ENCODE assay signal across 18 cellular contexts in genomic region chr1:47323475-47324105, GRCh38. TPM values are rescaled to one million over a fixed set of nuclear protein-coding genes. Genes with fewer than 3 reads are reported as not detected.
A peak's percentile ranks its signal among the peaks of the same experiment; 100 is the strongest.
DNase-seq lines count a peak whose midpoint lies in the region; TF ChIP-seq lines count a peak whose summit lies in the region.
"Had no signal": no experiment of that assay in that cellular context is flagged by ENCODE, and none has a peak within 500 bp of the region (broad histone marks: within the 10 kb centered on the region; RNA-seq: fewer than 3 reads in every experiment).

No MANE protein-coding gene starts in this region.

- H3K79me2 ChIP-seq in Karpas-422 (ENCODE audit: low read length) = no peaks in the 10 kb centered on the region

- H3K9me3 Mint-ChIP-seq in progenitor cell of endocrine pancreas (ENCODE audit: low read depth) (no peaks in the 10 kb centered on the region), CD14-positive monocyte (peaks cover 0 to 7% (median 0%) of the 10 kb centered on the region in 7 donors)
- H3K9me3 Mint-ChIP-seq: natural killer cell had no signal

- H3K36me3 ChIP-seq in Karpas-422 (ENCODE audit: insufficient read depth, low read length) = no peaks in the 10 kb centered on the region
- no peaks in the 10 kb centered on the region for H3K36me3 ChIP-seq in SK-N-MC (ENCODE audit: insufficient read depth, low read length)
- H3K36me3 ChIP-seq: right lobe of liver had no signal

- H3K4me1 Mint-ChIP-seq in progenitor cell of endocrine pancreas (ENCODE audit: low read depth) = peaks cover 2% of the 10 kb centered on the region
- no peaks in the 10 kb centered on the region for H3K4me1 Mint-ChIP-seq in CD14-positive monocyte
- H3K4me1 Mint-ChIP-seq: natural killer cell had no signal

- no peak overlapping the region for H3K27ac Mint-ChIP-seq in progenitor cell of endocrine pancreas
- H3K27ac Mint-ChIP-seq in CD14-positive monocyte = no peak overlapping the region
- H3K27ac Mint-ChIP-seq: natural killer cell had no signal

- no peak overlapping the region for H3K4me3 ChIP-seq in Karpas-422 (ENCODE audit: low read length)
- H3K4me3 ChIP-seq in SK-N-MC = no peak overlapping the region
- H3K4me3 ChIP-seq: right lobe of liver had no signal

- H3K27me3 Mint-ChIP-seq in progenitor cell of endocrine pancreas (no peaks in the 10 kb centered on the region), CD14-positive monocyte (ENCODE audit: low read depth in 3 of 3) (peaks cover 0 to 2% (median 0%) of the 10 kb centered on the region in 3 donors)

- H3K9me2 ChIP-seq in Karpas-422 (replicated peaks; ENCODE audit: insufficient read depth, low read length) = no peaks in the 10 kb centered on the region

- TF ChIP-seq CTCF in 22Rv1 (IDR thresholded peaks at IDR 0.05) (no peak), progenitor cell of endocrine pancreas (IDR thresholded peaks at IDR 0.05; ENCODE audit: unreplicated experiment) (no peak), CD14-positive monocyte (IDR thresholded peaks at IDR 0.05) (no peak)

- no peak overlapping the region for H2AFZ ChIP-seq in Karpas-422 (ENCODE audit: low read length)

- intact Hi-C loops in CD14-positive monocyte (cut with micrococcal nuclease) = no loop called here

- no peak overlapping the region for H3K9ac ChIP-seq in Karpas-422 (ENCODE audit: low read length)
- H3K9ac ChIP-seq in SK-N-MC (ENCODE audit: insufficient read length) = no peak overlapping the region

- no peaks in the 10 kb centered on the region for H4K20me1 ChIP-seq in Karpas-422 (ENCODE audit: insufficient read depth, low read depth, low read length)

- DNase-seq in Karpas-422 (no peak), SK-N-MC (ENCODE audit: low read depth, low spot score) (no peak), kidney tubule cell (ENCODE audit: low spot score) (peak; percentile 74), progenitor cell of endocrine pancreas (ENCODE audit: low spot score, unreplicated experiment) (no peak), CD14-positive monocyte (ENCODE audit: low spot score) (no peak), RKO (ENCODE audit: low spot score) (no peak), DMS114 treated with DMSO at 0.1 percent for 48 hours (lab: John Stamatoyannopoulos, UW; ENCODE audit: unreplicated experiment) (no peak)
- DNase-seq: activated gamma-delta T cell treated with Interleukin-2 at 50 U/mL for 16 hours; COR-L47; GOT3; hypothalamus; KG1; natural killer cell; NCI-H1694 treated with DMSO at 0.1 percent for 48 hours; right lobe of liver; SHP77; stimulated activated CD4-positive, alpha-beta T cell treated with anti-CD3 and anti-CD28 coated beads, Interleukin-4, amount 100 ng/mL, for 1 hour had no signal

- H3K4me2 ChIP-seq in Karpas-422 (ENCODE audit: low read depth, low read length, poor library complexity, severe bottlenecking) = no peak overlapping the region

- H3K36me3 Mint-ChIP-seq in progenitor cell of endocrine pancreas (ENCODE audit: insufficient read depth) (no peaks in the 10 kb centered on the region), CD14-positive monocyte (no peaks in the 10 kb centered on the region)
- H3K36me3 Mint-ChIP-seq: natural killer cell had no signal

- no peaks in the 10 kb centered on the region for H3K27me3 ChIP-seq in Karpas-422 (ENCODE audit: low read length)
- H3K27me3 ChIP-seq: right lobe of liver had no signal

- H3K4me1 ChIP-seq in Karpas-422 (ENCODE audit: low read length) = peaks cover 16% of the 10 kb centered on the region
- H3K4me1 ChIP-seq: right lobe of liver had no signal

- H3K4me3 Mint-ChIP-seq in progenitor cell of endocrine pancreas (ENCODE audit: low read depth) = no peak overlapping the region
- H3K4me3 Mint-ChIP-seq in CD14-positive monocyte = no peak overlapping the region
- H3K4me3 Mint-ChIP-seq: natural killer cell had no signal

- H3K9me3 ChIP-seq in Karpas-422 (ENCODE audit: low read length) (no peaks in the 10 kb centered on the region), SK-N-MC (ENCODE audit: low read depth, low read length) (no peaks in the 10 kb centered on the region)
- H3K9me3 ChIP-seq: right lobe of liver had no signal

- H3K27ac ChIP-seq in 22Rv1 (0 out of 2 replicates have a peak overlapping the region, but pooled peaks have one; percentile 33), Karpas-422 (ENCODE audit: low read length) (peak overlapping the region; percentile 22; the same call in 1 of the 2 replicates), SK-N-MC (0 out of 2 replicates have a peak overlapping the region, but pooled peaks have one; percentile 1)
- H3K27ac ChIP-seq: right lobe of liver had no signal

RNA-seq across cellular contexts. Expression of gene STIL, which starts 9.6 kb away (rescaled TPM):
- total RNA-seq in Karpas-422 (2014; rRNA removed; shearing (Covaris generic); ENCODE audit: low replicate concordance) = 15.2 and 29.4 TPM in 2 replicates
- 14.8 TPM in 2 replicates for total RNA-seq in progenitor cell of endocrine pancreas
- polyA plus RNA-seq in CD14-positive monocyte = under 1 TPM; 0.16 to 0.27 TPM

RNA-seq across cellular contexts. Expression of gene CMPK1, which starts 10.0 kb away (rescaled TPM):
- total RNA-seq in Karpas-422 (2014; rRNA removed; shearing (Covaris generic); ENCODE audit: low replicate concordance) = 78.5 and 166 TPM in 2 replicates
- total RNA-seq in progenitor cell of endocrine pancreas = 51.7 and 53.1 TPM in 2 replicates
- polyA plus RNA-seq in CD14-positive monocyte = 10 to 100 TPM; 65.2 to 67.6 TPM
